ENCODE assay signal across 8 cellular contexts in genomic region chr19:40403262-40403984, GRCh38. TPM values are rescaled to one million over a fixed set of nuclear protein-coding genes. Genes with fewer than 3 reads are reported as not detected.
A peak's percentile ranks its signal among the peaks of the same experiment; 100 is the strongest.
DNase-seq lines count a peak whose midpoint lies in the region; ATAC-seq, FAIRE-seq and TF ChIP-seq lines count a peak whose summit lies in the region.

No MANE protein-coding gene starts in this region.

- H3K9me3 ChIP-seq in lower lobe of right lung: no peaks in the 10 kb centered on the region

- ATAC-seq in HG03095 (IDR thresholded peaks at IDR 0.05; ENCODE audit: unreplicated experiment) (peak; percentile 56), lower lobe of right lung (peak; percentile 96)

- H3K36me3 ChIP-seq in lower lobe of right lung: peaks cover 12% of the 10 kb centered on the region

- intact Hi-C loops in lower lobe of right lung (cut with DNase I): no loop called here

- H3K27ac ChIP-seq in lower lobe of right lung: peak overlapping the region; percentile 81

- peaks cover 30% of the 10 kb centered on the region for H3K4me1 ChIP-seq in lower lobe of right lung

- DNase-seq in A172 (ENCODE audit: low spot score) (peak; percentile 85), GM18507 (ENCODE audit: extremely low spot score, insufficient read length, low read depth) (peak; percentile 87), NCI-H460 (ENCODE audit: extremely low read depth, low read depth) (peak; percentile 73), dermis blood vessel endothelial cell (peak; percentile 93), lower lobe of right lung (peak; percentile 95)
- peak; percentile 71 for DNase-seq in activated CD4-positive, alpha-beta T cell treated with anti-CD3 and anti-CD28 coated beads, Interleukin-2, amount 50 U/mL, for 1 hour
- DNase-seq in stimulated activated CD4-positive, alpha-beta T cell treated with anti-CD3 and anti-CD28 coated beads, TNF-alpha, amount 100 ng/mL, for 4 hours (ENCODE audit: low read depth in 3 of 3): peak; percentile 50 to 64 (median 61)

- peak; percentile 94 for FAIRE-seq in GM18507 (lab: Jason Lieb, UNC)

- no peaks in the 10 kb centered on the region for H3K27me3 ChIP-seq in lower lobe of right lung (ENCODE audit: low read depth)

- peak overlapping the region; percentile 71 for H3K4me3 ChIP-seq in lower lobe of right lung

- TF ChIP-seq CTCF in lower lobe of right lung (IDR thresholded peaks at IDR 0.05): no peak

RNA-seq across cellular contexts. Expression of gene PRX, which starts 9.8 kb away (rescaled TPM):
- total RNA-seq in A172 (2014; rRNA removed; shearing (Covaris generic)): 1.5 and 2.0 TPM in 2 replicates
- total RNA-seq in NCI-H460 (2014; rRNA removed; shearing (Covaris generic)): 2.3 and 2.6 TPM in 2 replicates
- polyA plus RNA-seq in NCI-H460 (2014; cell fraction: nucleus; rRNA removed): 1.2 and 1.9 TPM in 2 replicates
- total RNA-seq in dermis blood vessel endothelial cell (1.7 and 2.1 TPM in 2 replicates), lower lobe of right lung (51.5 TPM)

RNA-seq across cellular contexts. Expression of gene HIPK4, which starts 13.4 kb away (rescaled TPM):
- 0.38 TPM in 1 of 2 replicates, not detected in the other for total RNA-seq in A172 (2014; rRNA removed; shearing (Covaris generic))
- not detected in 2 replicates for total RNA-seq in NCI-H460 (2014; rRNA removed; shearing (Covaris generic))
- polyA plus RNA-seq in NCI-H460 (2014; cell fraction: nucleus; rRNA removed): not detected in 2 replicates
- total RNA-seq in dermis blood vessel endothelial cell: under 0.01 and 0.05 TPM in 2 replicates
- 0.21 TPM for total RNA-seq in lower lobe of right lung

RNA-seq across cellular contexts. Expression of gene SERTAD1, which starts 22.4 kb away (rescaled TPM):
- total RNA-seq in A172 (2014; rRNA removed; shearing (Covaris generic)): 10.2 and 10.3 TPM in 2 replicates
- total RNA-seq in NCI-H460 (2014; rRNA removed; shearing (Covaris generic)): 6.3 TPM in 2 replicates
- polyA plus RNA-seq in NCI-H460 (2014; cell fraction: nucleus; rRNA removed): 6.5 and 6.6 TPM in 2 replicates
- total RNA-seq in dermis blood vessel endothelial cell: 18.8 and 38.1 TPM in 2 replicates
- total RNA-seq in lower lobe of right lung: 17.6 TPM

RNA-seq across cellular contexts. Expression of gene SERTAD3, which starts 40.7 kb away (rescaled TPM):
- total RNA-seq in A172 (2014; rRNA removed; shearing (Covaris generic)): 20.0 and 22.6 TPM in 2 replicates
- 12.3 and 17.3 TPM in 2 replicates for total RNA-seq in NCI-H460 (2014; rRNA removed; shearing (Covaris generic))
- 9.6 and 9.7 TPM in 2 replicates for polyA plus RNA-seq in NCI-H460 (2014; cell fraction: nucleus; rRNA removed)
- total RNA-seq in dermis blood vessel endothelial cell (14.9 and 25.9 TPM in 2 replicates), lower lobe of right lung (30.7 TPM)

RNA-seq across cellular contexts. Expression of gene PLD3, which starts 54.9 kb away (rescaled TPM):
- total RNA-seq in A172 (2014; rRNA removed; shearing (Covaris generic)): 328 and 380 TPM in 2 replicates
- total RNA-seq in NCI-H460 (2014; rRNA removed; shearing (Covaris generic)): 110 and 113 TPM in 2 replicates
- 109 and 942 TPM in 2 replicates for polyA plus RNA-seq in NCI-H460 (2014; cell fraction: nucleus; rRNA removed)
- total RNA-seq in dermis blood vessel endothelial cell (173 and 228 TPM in 2 replicates), lower lobe of right lung (355 TPM)

Comparison
In these comparisons a context has a peak if more than half of its experiments do, and no peak if none do; other contexts are left out.
1. Peak in every context shown above with its lines: DNase-seq, ATAC-seq, H3K4me3 ChIP-seq and H3K27ac ChIP-seq.
2. RNA of gene PRX, which starts 9.8 kb away (total RNA-seq): 51.5 TPM in lower lobe of right lung (single experiment); 2.3 to 2.6 TPM in NCI-H460, 1.7 to 2.1 TPM in dermis blood vessel endothelial cell and 1.5 to 2.0 TPM in A172; every median in the first group is over 10 times any median in the second.